ENCODE assay signal across 9 cellular contexts in the genomic region with DNA sequence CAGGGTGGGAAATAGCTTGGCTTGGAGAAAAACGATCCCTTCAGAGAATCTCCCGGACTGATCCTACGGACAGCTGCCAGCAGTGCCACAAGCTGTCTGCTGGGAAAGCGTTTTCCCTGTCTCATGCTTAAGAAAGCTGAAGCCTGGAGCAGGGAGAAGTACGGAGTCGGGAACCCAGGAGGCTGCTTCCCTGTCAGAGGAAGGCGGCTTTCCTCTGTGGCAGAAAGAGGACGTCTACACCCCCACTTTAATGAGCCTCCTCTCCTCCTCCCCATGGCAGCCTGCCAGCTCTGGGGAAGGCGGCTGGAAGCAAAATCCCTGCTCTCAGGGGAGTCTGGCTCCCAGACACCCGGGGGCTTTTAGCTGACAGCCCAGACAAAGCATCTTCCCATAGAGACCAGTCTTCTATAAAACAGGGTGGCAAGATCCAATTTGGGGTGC. TPM values are rescaled to one million over a fixed set of nuclear protein-coding genes. Genes with fewer than 3 reads are reported as not detected.
A peak's percentile ranks its signal among the peaks of the same experiment; 100 is the strongest.
DNase-seq lines count a peak whose midpoint lies in the region; ATAC-seq and TF ChIP-seq lines count a peak whose summit lies in the region.
"Had no signal": no experiment of that assay in that cellular context is flagged by ENCODE, and none has a peak within 500 bp of the region (broad histone marks: within the 10 kb centered on the region; RNA-seq: fewer than 3 reads in every experiment).

No MANE protein-coding gene starts in this region.

- peak overlapping the region in 1 of 10 experiments; percentile 34; a peak in 2 of 20 replicates for H3K4me3 ChIP-seq in BLaER1 treated with 17β-estradiol and CSF1 and Interleukin-3, amounts not matched to agents 10 nM and 100 nM
- H3K4me3 ChIP-seq: upper lobe of left lung had no signal

- peaks cover 92 to 100% (median 99%) of the 10 kb centered on the region in 10 experiments for H3K4me1 ChIP-seq in BLaER1 treated with 17β-estradiol and CSF1 and Interleukin-3, amounts not matched to agents 10 nM and 100 nM

- DNase-seq in activated CD8-positive, alpha-beta T cell treated with anti-CD3 and anti-CD28 coated beads, Interleukin-2, amount 10 ng/mL, durations not matched to agents 7 days and 5 days: no peak
- no peak for DNase-seq in memory B cell (ENCODE audit: low spot score in 2 of 2)
- no peak for DNase-seq in stimulated activated naive CD4-positive, alpha-beta T cell treated with Interleukin-2 at 50 U/mL for 16 hours (lab: John Stamatoyannopoulos, UW)

- no peaks in the 10 kb centered on the region for H3K27me3 ChIP-seq in BLaER1 treated with 17β-estradiol and CSF1 and Interleukin-3, amounts not matched to agents 10 nM and 100 nM
- H3K27me3 ChIP-seq: upper lobe of left lung had no signal

- POLR2A ChIA-PET in activated CD8-positive, alpha-beta T cell treated with anti-CD3 and anti-CD28 coated beads, Interleukin-2, amount 10 ng/mL, durations not matched to agents 7 days and 5 days (lab: Charles Lee): interaction anchor here (0.6 to 1.4 kb wide), 5 partner anchors 8 to 111 kb away, joined by 3 to 4 read pairs (median 3); partner anchors contain the start of gene KIF21B

- TF ChIP-seq EP300 in Ishikawa (IDR thresholded peaks at IDR 0.05; ENCODE audit: borderline replicate concordance): no peak

- peak overlapping the region; percentile 100 for H3K27ac Mint-ChIP-seq in activated CD8-positive, alpha-beta T cell treated with anti-CD3 and anti-CD28 coated beads, Interleukin-2, amount 10 ng/mL, durations not matched to agents 7 days and 5 days
- H3K27ac Mint-ChIP-seq in memory B cell: peak overlapping the region; percentile 24

- ATAC-seq in activated CD8-positive, alpha-beta T cell treated with anti-CD3 and anti-CD28 coated beads, Interleukin-2, amount 10 ng/mL, durations not matched to agents 7 days and 5 days: no peak
- ATAC-seq in memory B cell (ENCODE audit: low read depth) (no peak), HG02981 (IDR thresholded peaks at IDR 0.05; ENCODE audit: unreplicated experiment) (no peak), HG03159 (IDR thresholded peaks at IDR 0.05; ENCODE audit: unreplicated experiment) (no peak), HG02610 (IDR thresholded peaks at IDR 0.05; ENCODE audit: unreplicated experiment) (no peak)

- no peaks in the 10 kb centered on the region for H3K9me3 Mint-ChIP-seq in activated CD8-positive, alpha-beta T cell treated with anti-CD3 and anti-CD28 coated beads, Interleukin-2, amount 10 ng/mL, durations not matched to agents 7 days and 5 days (ENCODE audit: insufficient read depth)
- no peaks in the 10 kb centered on the region for H3K9me3 Mint-ChIP-seq in memory B cell

- H3K27me3 Mint-ChIP-seq in activated CD8-positive, alpha-beta T cell treated with anti-CD3 and anti-CD28 coated beads, Interleukin-2, amount 10 ng/mL, durations not matched to agents 7 days and 5 days (ENCODE audit: low read depth): no peaks in the 10 kb centered on the region
- no peaks in the 10 kb centered on the region for H3K27me3 Mint-ChIP-seq in memory B cell

- peak overlapping the region; percentile 65 for H3K4me3 Mint-ChIP-seq in activated CD8-positive, alpha-beta T cell treated with anti-CD3 and anti-CD28 coated beads, Interleukin-2, amount 10 ng/mL, durations not matched to agents 7 days and 5 days
- H3K4me3 Mint-ChIP-seq in memory B cell: no peak overlapping the region

- H4K20me1 ChIP-seq in BLaER1 treated with 17β-estradiol and CSF1 and Interleukin-3, amounts not matched to agents 10 nM and 100 nM: peaks cover 30 to 78% (median 68%) of the 10 kb centered on the region in 11 experiments; a peak in 21 of 22 replicates

- H3K9ac ChIP-seq in BLaER1 treated with 17β-estradiol and CSF1 and Interleukin-3, amounts not matched to agents 10 nM and 100 nM: peak overlapping the region; percentile 20 to 95 (median 91); a peak in 19 of 22 replicates

- H3K27ac ChIP-seq in BLaER1 treated with 17β-estradiol and CSF1 and Interleukin-3, amounts not matched to agents 10 nM and 100 nM: peak overlapping the region in 9 of 11 experiments; percentile 86 to 97 (median 92); a peak in 15 of 22 replicates

- peak overlapping the region; percentile 92 to 100 (median 99) for H3K4me2 ChIP-seq in BLaER1 treated with 17β-estradiol and CSF1 and Interleukin-3, amounts not matched to agents 10 nM and 100 nM

- CTCF ChIA-PET in activated CD8-positive, alpha-beta T cell treated with anti-CD3 and anti-CD28 coated beads, Interleukin-2, amount 10 ng/mL, durations not matched to agents 7 days and 5 days (lab: Charles Lee): interaction anchor here (0.7 to 10.9 kb wide), 10 partner anchors 9 to 394 kb away, joined by 3 to 130 read pairs (median 7); partner anchors contain the start of genes CACNA1S and KIF21B

- peaks cover 70% of the 10 kb centered on the region for H3K36me3 Mint-ChIP-seq in activated CD8-positive, alpha-beta T cell treated with anti-CD3 and anti-CD28 coated beads, Interleukin-2, amount 10 ng/mL, durations not matched to agents 7 days and 5 days (ENCODE audit: low read depth)
- H3K36me3 Mint-ChIP-seq in memory B cell: no peaks in the 10 kb centered on the region

- no peak for TF ChIP-seq RAD21 in Ishikawa (IDR thresholded peaks at IDR 0.05; ENCODE audit: low read depth)

- H3K9me3 ChIP-seq in BLaER1 treated with 17β-estradiol and CSF1 and Interleukin-3, amounts not matched to agents 10 nM and 100 nM (replicated peaks in 1 of 11): no peaks in the 10 kb centered on the region
- H3K9me3 ChIP-seq: upper lobe of left lung had no signal

- H3K4me1 Mint-ChIP-seq in activated CD8-positive, alpha-beta T cell treated with anti-CD3 and anti-CD28 coated beads, Interleukin-2, amount 10 ng/mL, durations not matched to agents 7 days and 5 days (ENCODE audit: low read depth): peaks cover 97% of the 10 kb centered on the region
- H3K4me1 Mint-ChIP-seq in memory B cell: peaks cover 67% of the 10 kb centered on the region

- peaks cover 0 to 17% (median 7%) of the 10 kb centered on the region in 11 experiments; a peak in 11 of 22 replicates for H3K36me3 ChIP-seq in BLaER1 treated with 17β-estradiol and CSF1 and Interleukin-3, amounts not matched to agents 10 nM and 100 nM
- H3K36me3 ChIP-seq: upper lobe of left lung had no signal

TF ChIP-seq in Ishikawa, 13 proteins besides CTCF, POLR2A, EP300 and RAD21:
- no peak for TF ChIP-seq CEBPB (IDR thresholded peaks at IDR 0.05)
- 0 out of 2 replicates have a peak, but pooled peaks have one; percentile 50 for TF ChIP-seq NFIC (IDR thresholded peaks at IDR 0.05)

RNA-seq across cellular contexts. Expression of gene KIF21B, which starts 7.3 kb away (rescaled TPM):
- 100 to 1,000 TPM; 158 to 162 TPM for total RNA-seq in activated CD8-positive, alpha-beta T cell treated with anti-CD3 and anti-CD28 coated beads, Interleukin-2, amount 10 ng/mL, durations not matched to agents 7 days and 5 days
